Comparison of ENCODE assay signal across 23 cellular contexts in genomic region chrX:101009086-101009485, GRCh38. TPM values are rescaled to one million over a fixed set of nuclear protein-coding genes. Genes with fewer than 3 reads are reported as not detected.
DNase-seq lines count a peak whose midpoint lies in the region; ATAC-seq, FAIRE-seq and TF ChIP-seq lines count a peak whose summit lies in the region.
"Had no signal": no experiment of that assay in that cellular context is flagged by ENCODE, and none has a peak within 500 bp of the region (broad histone marks: within the 10 kb centered on the region; RNA-seq: fewer than 3 reads in every experiment).

No MANE protein-coding gene starts in this region.

- POLR2A ChIA-PET in A549 (lab: Yijun Ruan, JAX) = no interaction called here

- intact Hi-C loops in CD14-positive monocyte (cut with micrococcal nuclease) = no loop called here

- TF ChIP-seq CTCF in A549 (IDR thresholded peaks at IDR 0.05) (no peak), HFFc6 (IDR thresholded peaks at IDR 0.05) (no peak), choroid plexus epithelial cell (conservative IDR thresholded peaks at IDR 0.05; ENCODE audit: low read depth, low read length) (no peak), fibroblast of villous mesenchyme (IDR thresholded peaks at IDR 0.05; ENCODE audit: insufficient read depth, low read depth, low read length) (no peak), CD14-positive monocyte (IDR thresholded peaks at IDR 0.05) (no peak)

- no peak for DNase-seq in A549 (ENCODE audit: low read depth in 1 of 2, low spot score in 1 of 2)
- DNase-seq in HFFc6 = peak; percentile 7
- peak; percentile 33 for DNase-seq in choroid plexus epithelial cell (ENCODE audit: low read depth)
- DNase-seq in fibroblast of villous mesenchyme (ENCODE audit: low read depth) = peak; percentile 11
- no peak for DNase-seq in MV-4-11 (lab: John Stamatoyannopoulos, UW)
- DNase-seq in NCI-H187 (lab: John Stamatoyannopoulos, UW) = no peak
- no peak for DNase-seq in SKM-1 (lab: John Stamatoyannopoulos, UW; ENCODE audit: unreplicated experiment)
- DNase-seq in CD14-positive monocyte (ENCODE audit: low spot score) = no peak
- DNase-seq: CD8-positive, alpha-beta memory T cell; DMS79; NCI-H1417 treated with DMSO at 0.1 percent for 48 hours; NCI-H1930; NCI-H226; NCI-H524; NCI-H82; SHP77 had no signal

- no peak for ATAC-seq in A549
- ATAC-seq: HCT116, K562 had no signal

- H3K9me3 ChIP-seq in A549 = no peaks in the 10 kb centered on the region

- H3K4me1 ChIP-seq in A549 = no peaks in the 10 kb centered on the region
- H3K4me1 ChIP-seq: BLaER1 treated with 17β-estradiol and CSF1 and Interleukin-3, amounts not matched to agents 10 nM and 100 nM had no signal

- no peak for TF ChIP-seq RAD21 in A549 (conservative IDR thresholded peaks at IDR 0.05 in 1 of 2, IDR thresholded peaks at IDR 0.05 in 1 of 2)

- H3K4me3 ChIP-seq in A549 = no peak overlapping the region
- no peak overlapping the region for H3K4me3 ChIP-seq in choroid plexus epithelial cell (ENCODE audit: low read depth, low read length)
- H3K4me3 ChIP-seq in fibroblast of villous mesenchyme (ENCODE audit: low read depth, low read length) = no peak overlapping the region
- H3K4me3 ChIP-seq: BLaER1 treated with 17β-estradiol and CSF1 and Interleukin-3, amounts not matched to agents 10 nM and 100 nM; K562; SK-N-MC had no signal

- H3K4me2 ChIP-seq in A549 = no peak overlapping the region
- H3K4me2 ChIP-seq: BLaER1 treated with 17β-estradiol and CSF1 and Interleukin-3, amounts not matched to agents 10 nM and 100 nM had no signal

- H3K27me3 Mint-ChIP-seq in HFFc6 (ENCODE audit: insufficient read depth) (no peaks in the 10 kb centered on the region), CD14-positive monocyte (ENCODE audit: low read depth in 3 of 3) (peaks cover 0 to 5% (median 1%) of the 10 kb centered on the region in 3 donors)
- H3K27me3 Mint-ChIP-seq: CD8-positive, alpha-beta memory T cell had no signal

- H3K36me3 Mint-ChIP-seq in HFFc6 (ENCODE audit: low read depth) = peaks cover 5% of the 10 kb centered on the region
- peaks cover 29 to 57% of the 10 kb centered on the region in 2 donors for H3K36me3 Mint-ChIP-seq in CD14-positive monocyte

- peak; percentile 32 for FAIRE-seq in A549 (lab: Jason Lieb, UNC)
- FAIRE-seq: G401.6, K562 had no signal

- H3K4me1 Mint-ChIP-seq in HFFc6 (ENCODE audit: low read depth) (peaks cover 11% of the 10 kb centered on the region), CD14-positive monocyte (no peaks in the 10 kb centered on the region)
- H3K4me1 Mint-ChIP-seq: CD8-positive, alpha-beta memory T cell had no signal

- no peak overlapping the region for H3K4me3 Mint-ChIP-seq in HFFc6
- H3K4me3 Mint-ChIP-seq in CD14-positive monocyte = no peak overlapping the region
- H3K4me3 Mint-ChIP-seq: CD8-positive, alpha-beta memory T cell had no signal

- CTCF ChIA-PET in A549 (lab: Yijun Ruan, JAX) = no interaction called here

- H3K27ac ChIP-seq in A549 = no peak overlapping the region
- H3K27ac ChIP-seq: BLaER1 treated with 17β-estradiol and CSF1 and Interleukin-3, amounts not matched to agents 10 nM and 100 nM; SK-N-MC had no signal

- TF ChIP-seq EP300 in A549 (IDR thresholded peaks at IDR 0.05) = no peak

- H3K9me3 Mint-ChIP-seq in HFFc6 (no peaks in the 10 kb centered on the region), CD14-positive monocyte (no peaks in the 10 kb centered on the region)
- H3K9me3 Mint-ChIP-seq: CD8-positive, alpha-beta memory T cell had no signal

- H3K27ac Mint-ChIP-seq in HFFc6 (no peak overlapping the region), CD14-positive monocyte (no peak overlapping the region)
- H3K27ac Mint-ChIP-seq: CD8-positive, alpha-beta memory T cell had no signal

- no peak for TF ChIP-seq POLR2A in A549 (IDR thresholded peaks at IDR 0.05; ENCODE audit: low read length)

TF ChIP-seq in A549, 52 proteins besides CTCF, POLR2A, EP300 and RAD21:
- no peak for TF ChIP-seq ESRRA (IDR thresholded peaks at IDR 0.05; ENCODE audit: borderline replicate concordance, low read length)
- no peak for TF ChIP-seq CEBPB (IDR thresholded peaks at IDR 0.05)
- TF ChIP-seq MAFK (IDR thresholded peaks at IDR 0.05; ENCODE audit: partially characterized antibody) = no peak
- TF ChIP-seq HES2 (IDR thresholded peaks at IDR 0.05) = no peak
- no peak for TF ChIP-seq TP53 (CRISPR knock-in tag; IDR thresholded peaks at IDR 0.05)
- no peak for TF ChIP-seq ATOH8 (CRISPR knock-in tag; IDR thresholded peaks at IDR 0.05; ENCODE audit: low read depth)
- no peak for TF ChIP-seq FOXS1 (CRISPR knock-in tag; IDR thresholded peaks at IDR 0.05)
- no peak for TF ChIP-seq RFX5 (IDR thresholded peaks at IDR 0.05)
- no peak for TF ChIP-seq NPAS2 (CRISPR knock-in tag; IDR thresholded peaks at IDR 0.05; ENCODE audit: borderline replicate concordance)
- TF ChIP-seq CHD2 (IDR thresholded peaks at IDR 0.05; ENCODE audit: low read length, partially characterized antibody) = no peak
- TF ChIP-seq RNF2 (IDR thresholded peaks at IDR 0.05; ENCODE audit: borderline replicate concordance, low read depth) = no peak
- no peak for TF ChIP-seq RCOR1 (IDR thresholded peaks at IDR 0.05; ENCODE audit: low read depth, low read length)
- TF ChIP-seq CBX8 (IDR thresholded peaks at IDR 0.05) = no peak
- TF ChIP-seq HDAC2 (IDR thresholded peaks at IDR 0.05) = no peak
- no peak for TF ChIP-seq MAZ (IDR thresholded peaks at IDR 0.05; ENCODE audit: borderline replicate concordance, low read depth, low read length)
- no peak for TF ChIP-seq E2F6 (IDR thresholded peaks at IDR 0.05; ENCODE audit: borderline replicate concordance, low read depth)
- TF ChIP-seq SREBF2 (IDR thresholded peaks at IDR 0.05) = no peak

RNA-seq across cellular contexts. Expression of gene ARL13A, which starts 39.6 kb away (rescaled TPM):
- 0.12 TPM in 1 of 2 replicates, not detected in the other for polyA plus RNA-seq in A549 (2011; rRNA removed)
- not detected in 2 replicates for polyA plus RNA-seq in A549 (2012; cell fraction: cytosol; rRNA removed)
- polyA plus RNA-seq in A549 (2012; cell fraction: nucleus; rRNA removed) = not detected in 2 replicates
- polyA plus RNA-seq in A549 (2017; fragmentation: RNase III; extraction: RNeasy Plus Mini Kit Qiagen cat#74134 plus additional on column Dnase treatment) = 0.08 to 0.15 TPM (median 0.10 TPM) in 3 replicates
- polyA minus RNA-seq in A549 (2011; rRNA and poly(A)+ RNA removed) = not detected in 2 replicates
- not detected for total RNA-seq in HFFc6 (2021; fragmentation: NEBNext Ultra II Directional; extraction: Animal tissue kit (Norgen Biotek cat#: 25700))
- total RNA-seq in fibroblast of villous mesenchyme = not detected in 2 replicates
- not detected for polyA plus RNA-seq in CD14-positive monocyte
- total RNA-seq: A172; CD8-positive, alpha-beta memory T cell; K562; RPMI7951 had no signal
- polyA plus RNA-seq: CD8-positive, alpha-beta memory T cell; K562 had no signal

RNA-seq across cellular contexts. Expression of gene TRMT2B, which starts 42.8 kb away (rescaled TPM):
- polyA plus RNA-seq in A549 (2011; rRNA removed) = 29.1 and 30.9 TPM in 2 replicates
- polyA plus RNA-seq in A549 (2012; cell fraction: cytosol; rRNA removed) = 11.2 and 13.8 TPM in 2 replicates
- polyA plus RNA-seq in A549 (2012; cell fraction: nucleus; rRNA removed) = 9.1 and 15.4 TPM in 2 replicates
- 14.2 to 15.0 TPM (median 14.3 TPM) in 3 replicates for polyA plus RNA-seq in A549 (2017; fragmentation: RNase III; extraction: RNeasy Plus Mini Kit Qiagen cat#74134 plus additional on column Dnase treatment)
- polyA minus RNA-seq in A549 (2011; rRNA and poly(A)+ RNA removed) = 26.8 and 31.7 TPM in 2 replicates
- total RNA-seq in HFFc6 (2021; fragmentation: NEBNext Ultra II Directional; extraction: Animal tissue kit (Norgen Biotek cat#: 25700)) = 10 to 100 TPM; 14.5 to 16.2 (median 15.7) TPM
- total RNA-seq in fibroblast of villous mesenchyme = 13.2 and 13.4 TPM in 2 replicates
- 10 to 100 TPM; 10.5 to 13.0 TPM for polyA plus RNA-seq in CD14-positive monocyte

Comparison
In these comparisons a context has a peak if more than half of its experiments do, and no peak if none do; other contexts are left out.
1. DNase-seq: peak in HFFc6 (single experiment), choroid plexus epithelial cell (single experiment) and fibroblast of villous mesenchyme (single experiment); none in A549 (0 of 2), MV-4-11 (single experiment), NCI-H187 (0 of 2), SKM-1 (single experiment) and CD14-positive monocyte (single experiment).